ENCODE assay signal across 7 cellular contexts in genomic region chrX:139299309-139299708, GRCh38.
"Had no signal": no experiment of that assay in that cellular context is flagged by ENCODE, and none has a peak within 500 bp of the region (broad histone marks: within the 10 kb centered on the region; RNA-seq: fewer than 3 reads in every experiment).

No MANE protein-coding gene starts in this region.

- H3K27ac ChIP-seq: HL-60, KMS-11 had no signal

- ATAC-seq: GM23338, HepG2 had no signal

- H3K9ac ChIP-seq: KMS-11 had no signal

- H3K4me3 ChIP-seq: GM23338 had no signal

- H2AFZ ChIP-seq: GM23338 had no signal

- DNase-seq: H9, HCEC 1CT, KBM-7 had no signal

- H3K4me2 ChIP-seq: GM23338, KMS-11 had no signal
